13 cellular contexts compared by ENCODE assay signal in genomic region chr4:26867914-26868684, GRCh38. TPM values are rescaled to one million over a fixed set of nuclear protein-coding genes. Genes with fewer than 3 reads are reported as not detected.
DNase-seq lines count a peak whose midpoint lies in the region; ATAC-seq and TF ChIP-seq lines count a peak whose summit lies in the region.
"Had no signal": no experiment of that assay in that cellular context is flagged by ENCODE, and none has a peak within 500 bp of the region (broad histone marks: within the 10 kb centered on the region; RNA-seq: fewer than 3 reads in every experiment).

No MANE protein-coding gene starts in this region.

- BruUV-seq in mammary epithelial cell (replicated peaks; lab: Mats Ljungman, UMichigan) (no TSS peak), MCF 10A (replicated peaks; lab: Mats Ljungman, UMichigan) (no TSS peak)

- no peaks in the 10 kb centered on the region for H3K27me3 Mint-ChIP-seq in MCF 10A (ENCODE audit: insufficient read depth, unreplicated experiment)
- H3K27me3 Mint-ChIP-seq in activated T-helper 1 cell treated with anti-CD3 and anti-CD28 coated beads, Interleukin-12 subunit alpha, Interleukin-12 subunit beta, Interleukin-2, Interleukin-4 antibody, amounts not matched to agents 30 ng/mL and 10 ng/mL and 1 ng/mL, durations not matched to agents 14 hours and 24 hours and 36 hours (ENCODE audit: insufficient read depth): no peaks in the 10 kb centered on the region
- no peaks in the 10 kb centered on the region for H3K27me3 Mint-ChIP-seq in stimulated activated naive CD8-positive, alpha-beta T cell treated with anti-CD3 and anti-CD28 coated beads, Interleukin-15, amount 100 ng/mL, for 72 hours

- no peak overlapping the region for H3K27ac Mint-ChIP-seq in MCF 10A (ENCODE audit: low read depth, unreplicated experiment)
- no peak overlapping the region for H3K27ac Mint-ChIP-seq in activated T-helper 1 cell treated with anti-CD3 and anti-CD28 coated beads, Interleukin-12 subunit alpha, Interleukin-12 subunit beta, Interleukin-2, Interleukin-4 antibody, amounts not matched to agents 30 ng/mL and 10 ng/mL and 1 ng/mL, durations not matched to agents 14 hours and 24 hours and 36 hours
- H3K27ac Mint-ChIP-seq in stimulated activated naive CD8-positive, alpha-beta T cell treated with anti-CD3 and anti-CD28 coated beads, Interleukin-15, amount 100 ng/mL, for 72 hours: peak overlapping the region in 1 of 2 donors; percentile 77

- intact Hi-C loops in mammary epithelial cell (cut with micrococcal nuclease): loop anchor here (10.0 kb wide), 1 partner anchor 543 kb away; the partner anchor contains the start of gene RBPJ
- intact Hi-C loops in MCF 10A (cut with micrococcal nuclease): no loop called here
- intact Hi-C loops in activated T-helper 1 cell treated with anti-CD3 and anti-CD28 coated beads, Interleukin-12 subunit alpha, Interleukin-12 subunit beta, Interleukin-2, Interleukin-4 antibody, amounts not matched to agents 30 ng/mL and 10 ng/mL and 1 ng/mL, durations not matched to agents 14 hours and 24 hours and 36 hours (cut with micrococcal nuclease): no loop called here
- intact Hi-C loops in left colon (cut with DNase I, micrococcal nuclease): no loop called here

- TF ChIP-seq CTCF in mammary epithelial cell (conservative IDR thresholded peaks at IDR 0.05 in 1 of 2, IDR thresholded peaks at IDR 0.05 in 1 of 2; ENCODE audit: extremely low read depth in 1 of 2, insufficient read depth in 1 of 2, low read depth in 1 of 2, low read length in 2 of 2) (no peak), MCF 10A (IDR thresholded peaks at IDR 0.05; ENCODE audit: unreplicated experiment) (no peak)

- H3K27me3 ChIP-seq in mammary epithelial cell (ENCODE audit: insufficient read depth, low read length): no peaks in the 10 kb centered on the region
- H3K27me3 ChIP-seq: suprapubic skin had no signal

- 69% methylated on average over 3 of the region's 3 CpGs for WGBS in mammary epithelial cell (ENCODE audit: low coverage, missing lambda C conversion rate)

- H3K4me1 Mint-ChIP-seq in MCF 10A (ENCODE audit: insufficient read depth, unreplicated experiment): peaks cover 43% of the 10 kb centered on the region
- peaks cover 69% of the 10 kb centered on the region for H3K4me1 Mint-ChIP-seq in activated T-helper 1 cell treated with anti-CD3 and anti-CD28 coated beads, Interleukin-12 subunit alpha, Interleukin-12 subunit beta, Interleukin-2, Interleukin-4 antibody, amounts not matched to agents 30 ng/mL and 10 ng/mL and 1 ng/mL, durations not matched to agents 14 hours and 24 hours and 36 hours (ENCODE audit: low read depth)
- peaks cover 82% of the 10 kb centered on the region for H3K4me1 Mint-ChIP-seq in stimulated activated naive CD8-positive, alpha-beta T cell treated with anti-CD3 and anti-CD28 coated beads, Interleukin-15, amount 100 ng/mL, for 72 hours

- ATAC-seq in left colon: peak; percentile 36
- peak; percentile 35 for ATAC-seq in stimulated activated naive CD8-positive, alpha-beta T cell treated with anti-CD3 and anti-CD28 coated beads, Interleukin-15, amount 100 ng/mL, for 72 hours

- H3K4me1 ChIP-seq in mammary epithelial cell (ENCODE audit: insufficient read depth, low read length): peaks cover 25% of the 10 kb centered on the region

- DNase-seq in mammary epithelial cell (no peak), MCF 10A (ENCODE audit: unreplicated experiment) (no peak), left colon (no peak), NCI-H2029 treated with DMSO at 0.1 percent for 48 hours (lab: John Stamatoyannopoulos, UW) (no peak), NOMO-1 treated with DMSO at 0.1 percent for 48 hours (lab: John Stamatoyannopoulos, UW; ENCODE audit: unreplicated experiment) (no peak)
- no peak for DNase-seq in activated T-helper 1 cell treated with anti-CD3 and anti-CD28 coated beads, Interleukin-12 subunit alpha, Interleukin-12 subunit beta, Interleukin-2, Interleukin-4 antibody, amounts not matched to agents 30 ng/mL and 10 ng/mL and 1 ng/mL, durations not matched to agents 14 hours and 24 hours and 36 hours (ENCODE audit: low spot score)
- DNase-seq in stimulated activated naive CD8-positive, alpha-beta T cell treated with anti-CD3 and anti-CD28 coated beads, Interleukin-15, amount 100 ng/mL, for 72 hours: no peak
- no peak for DNase-seq in stimulated activated naive CD4-positive, alpha-beta T cell (lab: John Stamatoyannopoulos, UW)
- DNase-seq: anterior cingulate cortex; occipital lobe; stimulated activated CD4-positive, alpha-beta T cell treated with anti-CD3 and anti-CD28 coated beads, Interleukin-2, amount 100 ng/mL, for 48 hours had no signal

- H3K27ac ChIP-seq in mammary epithelial cell (ENCODE audit: insufficient read depth, low read depth, low read length): peak overlapping the region; percentile 9
- H3K27ac ChIP-seq: epithelial cell of prostate, suprapubic skin had no signal

- H2AFZ ChIP-seq in mammary epithelial cell (ENCODE audit: low read depth, low read length): no peak overlapping the region

- peaks cover 85% of the 10 kb centered on the region for H3K79me2 ChIP-seq in mammary epithelial cell (ENCODE audit: insufficient read depth, low read length)

- peak overlapping the region; percentile 59 for H3K4me2 ChIP-seq in mammary epithelial cell (ENCODE audit: insufficient read depth, low read depth, low read length)

- H3K4me3 Mint-ChIP-seq in MCF 10A (ENCODE audit: unreplicated experiment): no peak overlapping the region
- H3K4me3 Mint-ChIP-seq in activated T-helper 1 cell treated with anti-CD3 and anti-CD28 coated beads, Interleukin-12 subunit alpha, Interleukin-12 subunit beta, Interleukin-2, Interleukin-4 antibody, amounts not matched to agents 30 ng/mL and 10 ng/mL and 1 ng/mL, durations not matched to agents 14 hours and 24 hours and 36 hours: peak overlapping the region; percentile 8
- peak overlapping the region; percentile 51 to 79 for H3K4me3 Mint-ChIP-seq in stimulated activated naive CD8-positive, alpha-beta T cell treated with anti-CD3 and anti-CD28 coated beads, Interleukin-15, amount 100 ng/mL, for 72 hours

- no peak overlapping the region for H3K9ac ChIP-seq in mammary epithelial cell (ENCODE audit: insufficient read depth, low read length)

- CTCF ChIA-PET in mammary epithelial cell (lab: Charles Lee; ENCODE audit: low non-redundant PET): no interaction called here
- CTCF ChIA-PET in MCF 10A (lab: Yijun Ruan, JAX): interaction anchor here (0.8 kb wide), 1 partner anchor 880 kb away, joined by 4 read pairs; no protein-coding TSS in a partner anchor

- H3K4me3 ChIP-seq in mammary epithelial cell (replicated peaks in 1 of 3; ENCODE audit: insufficient read depth in 1 of 3, low read depth in 2 of 3, low read length in 3 of 3): no peak overlapping the region
- H3K4me3 ChIP-seq: suprapubic skin had no signal

- POLR2A ChIA-PET in MCF 10A (lab: Yijun Ruan, JAX): interaction anchor here (8.8 kb wide), 1 partner anchor 8 kb away, joined by 97 read pairs; the partner anchor contains the start of gene STIM2

- in situ Hi-C loops in mammary epithelial cell (cut with MboI; ENCODE audit: low sequenced_read_pairs in 2 of 2): loop anchor here in 1 of 2 donors (25.0 kb wide), 1 partner anchor 119 kb away; no protein-coding TSS in a partner anchor

- dilution Hi-C loops in mammary epithelial cell (cut with HindIII; ENCODE audit: low sequenced_read_pairs): no loop called here

- no peaks in the 10 kb centered on the region for H3K9me3 Mint-ChIP-seq in MCF 10A (ENCODE audit: unreplicated experiment)
- no peaks in the 10 kb centered on the region for H3K9me3 Mint-ChIP-seq in activated T-helper 1 cell treated with anti-CD3 and anti-CD28 coated beads, Interleukin-12 subunit alpha, Interleukin-12 subunit beta, Interleukin-2, Interleukin-4 antibody, amounts not matched to agents 30 ng/mL and 10 ng/mL and 1 ng/mL, durations not matched to agents 14 hours and 24 hours and 36 hours
- H3K9me3 Mint-ChIP-seq in stimulated activated naive CD8-positive, alpha-beta T cell treated with anti-CD3 and anti-CD28 coated beads, Interleukin-15, amount 100 ng/mL, for 72 hours: no peaks in the 10 kb centered on the region

- no peaks in the 10 kb centered on the region for H3K36me3 ChIP-seq in mammary epithelial cell (ENCODE audit: insufficient read depth, low read length)
- H3K36me3 ChIP-seq: suprapubic skin had no signal

- no peaks in the 10 kb centered on the region for H3K9me3 ChIP-seq in mammary epithelial cell (replicated peaks; ENCODE audit: insufficient read depth, low read length)
- H3K9me3 ChIP-seq: suprapubic skin had no signal

- H4K20me1 ChIP-seq in mammary epithelial cell (ENCODE audit: insufficient read depth, low read length): no peaks in the 10 kb centered on the region

- no peaks in the 10 kb centered on the region for H3K36me3 Mint-ChIP-seq in MCF 10A (ENCODE audit: insufficient read depth, unreplicated experiment)
- H3K36me3 Mint-ChIP-seq in activated T-helper 1 cell treated with anti-CD3 and anti-CD28 coated beads, Interleukin-12 subunit alpha, Interleukin-12 subunit beta, Interleukin-2, Interleukin-4 antibody, amounts not matched to agents 30 ng/mL and 10 ng/mL and 1 ng/mL, durations not matched to agents 14 hours and 24 hours and 36 hours (ENCODE audit: low read depth): peaks cover 12% of the 10 kb centered on the region

RNA-seq across cellular contexts. Expression of gene STIM2, which starts 7.5 kb away (rescaled TPM):
- total RNA-seq in mammary epithelial cell (10 to 100 TPM; 37.9 to 56.0 TPM), MCF 10A (2022) (17.4 and 18.5 TPM in 2 replicates), left colon (10 to 100 TPM; 27.2 to 28.4 TPM)
- 28.3 TPM for polyA plus RNA-seq in mammary epithelial cell
- polyA minus RNA-seq in mammary epithelial cell: 18.9 TPM
- 54.1 and 55.6 TPM in 2 replicates for total RNA-seq in activated T-helper 1 cell treated with anti-CD3 and anti-CD28 coated beads, Interleukin-12 subunit alpha, Interleukin-12 subunit beta, Interleukin-2, Interleukin-4 antibody, amounts not matched to agents 30 ng/mL and 10 ng/mL and 1 ng/mL, durations not matched to agents 14 hours and 24 hours and 36 hours
